In the genomic region with DNA sequence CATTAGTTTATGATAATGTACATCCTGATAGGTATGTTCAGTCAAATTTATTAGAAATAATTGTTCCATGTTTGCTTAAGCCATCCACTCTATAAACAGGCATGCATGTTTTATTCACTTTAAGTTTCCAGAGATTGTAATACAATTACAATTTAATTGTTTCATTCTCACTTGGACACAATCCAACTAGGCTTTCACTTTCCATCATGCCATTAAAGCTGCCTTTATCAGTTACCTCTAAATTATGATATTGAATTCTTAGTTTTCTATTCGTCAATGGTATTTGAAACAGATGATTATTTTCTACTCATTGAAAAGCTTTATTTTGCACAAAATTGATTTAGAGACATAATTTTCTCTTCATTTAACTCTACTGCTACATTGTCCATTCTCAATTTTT, we compare ENCODE assay signal across 23 cellular contexts.
"Had no signal": no experiment of that assay in that cellular context is flagged by ENCODE, and none has a peak within 500 bp of the region (broad histone marks: within the 10 kb centered on the region; RNA-seq: fewer than 3 reads in every experiment).

No MANE protein-coding gene starts in this region.

- H3K4me1 ChIP-seq: ascending aorta, colonic mucosa, left ventricle myocardium inferior, spleen, tibial nerve had no signal

- DNase-seq: activated CD4-positive, alpha-beta memory T cell treated with anti-CD3 and anti-CD28 coated beads, Interleukin-2, amount 10 ng/mL, durations not matched to agents 7 days and 5 days; activated CD4-positive, alpha-beta T cell treated with anti-CD3 and anti-CD28 coated beads, Interleukin-2, amount 10 ng/mL, durations not matched to agents 7 days and 5 days; activated CD4-positive, CD25-positive, alpha-beta regulatory T cell treated with anti-CD3 and anti-CD28 coated beads, Interleukin-2, amount 50 U/mL, for 72 hours; activated CD8-positive, alpha-beta memory T cell treated with anti-CD3 and anti-CD28 coated beads, Interleukin-2, amount 50 U/mL, for 48 hours; activated gamma-delta T cell; activated naive CD4-positive, alpha-beta T cell treated with anti-CD3 and anti-CD28 coated beads, Interleukin-2, amount 10 ng/mL, durations not matched to agents 7 days and 5 days; activated naive CD8-positive, alpha-beta T cell treated with anti-CD3 and anti-CD28 coated beads, Interleukin-2, amount 10 ng/mL, durations not matched to agents 7 days and 5 days; activated T-cell treated with anti-CD3 and anti-CD28 coated beads, Interleukin-2, amount 50 U/mL, for 24 hours; cerebellar nuclear complex; colonic mucosa; effector memory CD4-positive, alpha-beta T cell; left ventricle myocardium inferior; mesendoderm; mucosa of descending colon; posterior cingulate gyrus; right cardiac atrium; spleen; stimulated activated naive CD4-positive, alpha-beta T cell had no signal

- ATAC-seq: mucosa of descending colon; natural killer cell treated with Interleukin-12 subunit alpha and Interleukin-12 subunit beta and Interleukin-15 and Interleukin-18, amount 100 ng/mL, for 72 hours; right cardiac atrium had no signal

- H3K27me3 ChIP-seq: ascending aorta, cardiac muscle cell, colonic mucosa, spleen, tibial nerve had no signal

- H3K4me3 ChIP-seq: ascending aorta, cardiac muscle cell, colonic mucosa, left ventricle myocardium inferior, lung, mucosa of descending colon, spleen, tibial nerve had no signal

- H3K36me3 ChIP-seq: ascending aorta, cardiac muscle cell, colonic mucosa, left ventricle myocardium inferior, spleen, tibial nerve had no signal

- H3K9me3 ChIP-seq: ascending aorta, colonic mucosa, left ventricle myocardium inferior, mucosa of descending colon, tibial nerve had no signal
